10 cellular contexts compared by ENCODE assay signal in the genomic region with DNA sequence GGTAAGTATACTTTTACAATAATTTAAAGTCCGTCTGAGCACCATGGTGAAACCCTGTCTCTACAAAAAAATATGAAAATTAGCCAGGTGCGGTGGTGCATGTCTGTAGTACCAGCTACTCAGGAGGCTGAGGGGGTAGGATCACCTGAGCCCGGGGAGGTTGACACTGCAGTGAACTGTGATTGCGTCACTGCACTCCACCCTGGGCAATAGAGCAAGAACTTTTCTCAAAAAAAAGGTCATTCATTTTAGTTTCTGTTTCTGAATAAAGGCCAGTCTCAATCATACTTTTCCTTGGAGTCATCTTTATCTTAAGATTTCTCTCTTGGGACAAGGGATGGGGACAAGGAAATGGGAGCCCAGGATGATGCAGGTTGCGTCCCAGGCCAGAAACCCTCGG. TPM values are rescaled to one million over a fixed set of nuclear protein-coding genes. Genes with fewer than 3 reads are reported as not detected.
A peak's percentile ranks its signal among the peaks of the same experiment; 100 is the strongest.
DNase-seq lines count a peak whose midpoint lies in the region; ATAC-seq and TF ChIP-seq lines count a peak whose summit lies in the region.
"Had no signal": no experiment of that assay in that cellular context is flagged by ENCODE, and none has a peak within 500 bp of the region (broad histone marks: within the 10 kb centered on the region; RNA-seq: fewer than 3 reads in every experiment).

No MANE protein-coding gene starts in this region.

- peaks cover 11% of the 10 kb centered on the region for H3K4me1 ChIP-seq in effector memory CD4-positive, alpha-beta T cell (ENCODE audit: control insufficient read depth, insufficient read depth, low read length, poor library complexity, severe bottlenecking)
- H3K4me1 ChIP-seq in upper lobe of left lung = peaks cover 15 to 28% (median 25%) of the 10 kb centered on the region in 4 donors

- CTCF ChIA-PET in activated naive CD4-positive, alpha-beta T cell treated with anti-CD3 and anti-CD28 coated beads for 36 hours (lab: Charles Lee) = no interaction called here

- H3K4me3 Mint-ChIP-seq in activated naive CD4-positive, alpha-beta T cell treated with anti-CD3 and anti-CD28 coated beads for 36 hours = no peak overlapping the region
- H3K4me3 Mint-ChIP-seq in chondrocyte (ENCODE audit: unreplicated experiment) = no peak overlapping the region

- H3K4me1 Mint-ChIP-seq in activated naive CD4-positive, alpha-beta T cell treated with anti-CD3 and anti-CD28 coated beads for 36 hours (ENCODE audit: low read depth) = peaks cover 66% of the 10 kb centered on the region
- H3K4me1 Mint-ChIP-seq in chondrocyte (ENCODE audit: low read depth) = no peaks in the 10 kb centered on the region

- ATAC-seq in HG03175 (IDR thresholded peaks at IDR 0.05; ENCODE audit: unreplicated experiment) = peak; percentile 60
- peak; percentile 44 to 75 for ATAC-seq in upper lobe of left lung (ENCODE audit: low FRiP score in 2 of 2)
- no peak for ATAC-seq in HG03097 (IDR thresholded peaks at IDR 0.05; ENCODE audit: low FRiP score, unreplicated experiment)

- no peaks in the 10 kb centered on the region for H3K9me3 ChIP-seq in effector memory CD4-positive, alpha-beta T cell (ENCODE audit: control insufficient read depth, low read length)
- H3K9me3 ChIP-seq in upper lobe of left lung = no peaks in the 10 kb centered on the region
- H3K9me3 ChIP-seq: esophagus muscularis mucosa had no signal

- no peak overlapping the region for H3K4me3 ChIP-seq in effector memory CD4-positive, alpha-beta T cell (ENCODE audit: insufficient read depth, low read depth, low read length, poor library complexity, severe bottlenecking)
- no peak overlapping the region for H3K4me3 ChIP-seq in upper lobe of left lung
- H3K4me3 ChIP-seq: esophagus muscularis mucosa had no signal

- no peak overlapping the region for H3K27ac Mint-ChIP-seq in activated naive CD4-positive, alpha-beta T cell treated with anti-CD3 and anti-CD28 coated beads for 36 hours
- no peak overlapping the region for H3K27ac Mint-ChIP-seq in chondrocyte (ENCODE audit: unreplicated experiment)

- WGBS in upper lobe of left lung, 2 donors = 68 to 74% methylated on average over 6 of the region's 6 CpGs

- H3K36me3 ChIP-seq in effector memory CD4-positive, alpha-beta T cell (ENCODE audit: control insufficient read depth, insufficient read depth, low read length) = peaks cover 26% of the 10 kb centered on the region
- H3K36me3 ChIP-seq in upper lobe of left lung = peaks cover 7 to 52% (median 27%) of the 10 kb centered on the region in 4 donors

- peak; percentile 32 for DNase-seq in activated naive CD4-positive, alpha-beta T cell treated with Interleukin-2 at 50 U/mL for 16 hours
- DNase-seq in activated naive CD4-positive, alpha-beta T cell treated with anti-CD3 and anti-CD28 coated beads for 36 hours = no peak
- no peak for DNase-seq in effector memory CD4-positive, alpha-beta T cell
- DNase-seq in upper lobe of left lung = peak in 1 of 2 donors; percentile 87
- DNase-seq in COLO829 (ENCODE audit: low spot score) = no peak
- no peak for DNase-seq in chondrocyte (ENCODE audit: low spot score)
- DNase-seq: DND-41 had no signal

- H3K9me3 Mint-ChIP-seq in activated naive CD4-positive, alpha-beta T cell treated with anti-CD3 and anti-CD28 coated beads for 36 hours = no peaks in the 10 kb centered on the region
- no peaks in the 10 kb centered on the region for H3K9me3 Mint-ChIP-seq in chondrocyte (ENCODE audit: low read depth)

- intact Hi-C loops in activated naive CD4-positive, alpha-beta T cell treated with anti-CD3 and anti-CD28 coated beads for 36 hours (cut with micrococcal nuclease) = no loop called here

- TF ChIP-seq POLR2A in upper lobe of left lung (IDR thresholded peaks at IDR 0.05) = no peak

- H3K27ac ChIP-seq in effector memory CD4-positive, alpha-beta T cell (ENCODE audit: insufficient read depth, low read length, poor library complexity, severe bottlenecking) = peak overlapping the region; percentile 39
- peak overlapping the region in 3 of 4 donors; percentile 18 to 55 (median 20) for H3K27ac ChIP-seq in upper lobe of left lung
- H3K27ac ChIP-seq: esophagus muscularis mucosa had no signal

- H3K27me3 Mint-ChIP-seq in activated naive CD4-positive, alpha-beta T cell treated with anti-CD3 and anti-CD28 coated beads for 36 hours (ENCODE audit: low read depth) = no peaks in the 10 kb centered on the region
- H3K27me3 Mint-ChIP-seq in chondrocyte (ENCODE audit: low read depth) = no peaks in the 10 kb centered on the region

- peaks cover 20% of the 10 kb centered on the region for H3K36me3 Mint-ChIP-seq in activated naive CD4-positive, alpha-beta T cell treated with anti-CD3 and anti-CD28 coated beads for 36 hours (ENCODE audit: low read depth)
- H3K36me3 Mint-ChIP-seq in chondrocyte (ENCODE audit: low read depth) = peaks cover 8% of the 10 kb centered on the region

- peak in 1 of 4 donors; percentile 31 for TF ChIP-seq EP300 in upper lobe of left lung (IDR thresholded peaks at IDR 0.05)

- TF ChIP-seq CTCF in upper lobe of left lung (IDR thresholded peaks at IDR 0.05) (no peak), chondrocyte (IDR thresholded peaks at IDR 0.05) (no peak)

- H3K27me3 ChIP-seq in effector memory CD4-positive, alpha-beta T cell (replicated peaks; ENCODE audit: control insufficient read depth, insufficient read depth, low read length, poor library complexity, severe bottlenecking) = no peaks in the 10 kb centered on the region
- H3K27me3 ChIP-seq in upper lobe of left lung = no peaks in the 10 kb centered on the region
- H3K27me3 ChIP-seq: esophagus muscularis mucosa had no signal

RNA-seq across cellular contexts. Expression of gene ANKRD13A, which starts 12.9 kb away (rescaled TPM):
- 10 to 100 TPM; 28.3 to 31.5 TPM for total RNA-seq in activated naive CD4-positive, alpha-beta T cell treated with anti-CD3 and anti-CD28 coated beads for 36 hours
- total RNA-seq in upper lobe of left lung = 100 to 1,000 TPM in 2 of 6 donors, 10 to 100 TPM in 4; 58.9 to 166 (median 74.6) TPM
- total RNA-seq in chondrocyte = 34.8 to 37.6 TPM (median 37.6 TPM) in 3 replicates

RNA-seq across cellular contexts. Expression of gene GIT2, which starts 16.0 kb away (rescaled TPM):
- 10 to 100 TPM; 40.2 to 41.6 TPM for total RNA-seq in activated naive CD4-positive, alpha-beta T cell treated with anti-CD3 and anti-CD28 coated beads for 36 hours
- 10 to 100 TPM; 45.1 to 89.1 (median 55.3) TPM for total RNA-seq in upper lobe of left lung
- 35.4 to 48.6 TPM (median 38.1 TPM) in 3 replicates for total RNA-seq in chondrocyte

RNA-seq across cellular contexts. Expression of gene C12orf76, which starts 36.2 kb away (rescaled TPM):
- 10 to 100 TPM; 12.1 to 12.9 TPM for total RNA-seq in activated naive CD4-positive, alpha-beta T cell treated with anti-CD3 and anti-CD28 coated beads for 36 hours
- 10 to 100 TPM in 5 of 6 donors, 1 to 10 TPM in 1; 8.4 to 30.5 (median 19.6) TPM for total RNA-seq in upper lobe of left lung
- total RNA-seq in chondrocyte = 7.2 to 9.9 TPM (median 8.2 TPM) in 3 replicates
